9 cellular contexts compared by ENCODE assay signal in genomic region chr5:132663771-132664695, GRCh38. TPM values are rescaled to one million over a fixed set of nuclear protein-coding genes. Genes with fewer than 3 reads are reported as not detected.
DNase-seq lines count a peak whose midpoint lies in the region; ATAC-seq, FAIRE-seq and TF ChIP-seq lines count a peak whose summit lies in the region.
"Had no signal": no experiment of that assay in that cellular context is flagged by ENCODE, and none has a peak within 500 bp of the region (broad histone marks: within the 10 kb centered on the region; RNA-seq: fewer than 3 reads in every experiment).

No MANE protein-coding gene starts in this region.

- no peak overlapping the region for H3K4me3 ChIP-seq in SK-N-SH (ENCODE audit: low read depth in 2 of 2, low read length in 1 of 2)

- peaks cover 24% of the 10 kb centered on the region for H3K4me1 Mint-ChIP-seq in activated CD4-positive, alpha-beta T cell treated with anti-CD3 and anti-CD28 coated beads, Interleukin-2, amount 10 ng/mL, durations not matched to agents 7 days and 5 days
- peaks cover 11% of the 10 kb centered on the region for H3K4me1 Mint-ChIP-seq in T-helper 17 cell
- H3K4me1 Mint-ChIP-seq in stimulated activated effector memory CD8-positive, alpha-beta T cell treated with anti-CD3 and anti-CD28 coated beads, Interleukin-12 subunit alpha, Interleukin-12 subunit beta, amount 100 ng/mL, for 72 hours: peaks cover 76% of the 10 kb centered on the region

- H3K9ac ChIP-seq in SK-N-SH: no peak overlapping the region

- H2AFZ ChIP-seq in SK-N-SH (ENCODE audit: low read depth): no peak overlapping the region

- H3K27ac ChIP-seq in SK-N-SH (ENCODE audit: low read depth in 2 of 2, low read length in 1 of 2): no peak overlapping the region

- no peaks in the 10 kb centered on the region for H3K27me3 ChIP-seq in SK-N-SH (ENCODE audit: insufficient read depth)

- no peaks in the 10 kb centered on the region; a peak in 1 of 4 replicates for H3K4me1 ChIP-seq in SK-N-SH (ENCODE audit: control insufficient read depth in 1 of 2, insufficient read depth in 2 of 2, low read depth in 1 of 2, low read length in 1 of 2)

- no peaks in the 10 kb centered on the region for H3K9me2 ChIP-seq in SK-N-SH

- POLR2A ChIA-PET in activated CD4-positive, alpha-beta T cell treated with anti-CD3 and anti-CD28 coated beads, Interleukin-2, amount 10 ng/mL, durations not matched to agents 7 days and 5 days (lab: Charles Lee): interaction anchor here (0.5 to 0.6 kb wide), 2 partner anchors 161 to 294 kb away, joined by 3 to 4 read pairs; partner anchors contain the start of gene SLC22A5
- POLR2A ChIA-PET in SK-N-SH (lab: Yijun Ruan, JAX): no interaction called here

- H3K36me3 Mint-ChIP-seq in activated CD4-positive, alpha-beta T cell treated with anti-CD3 and anti-CD28 coated beads, Interleukin-2, amount 10 ng/mL, durations not matched to agents 7 days and 5 days (ENCODE audit: low read depth): no peaks in the 10 kb centered on the region
- peaks cover 2% of the 10 kb centered on the region for H3K36me3 Mint-ChIP-seq in T-helper 17 cell (ENCODE audit: low read depth)
- H3K36me3 Mint-ChIP-seq in stimulated activated effector memory CD8-positive, alpha-beta T cell treated with anti-CD3 and anti-CD28 coated beads, Interleukin-12 subunit alpha, Interleukin-12 subunit beta, amount 100 ng/mL, for 72 hours: peaks cover 25% of the 10 kb centered on the region

- no peaks in the 10 kb centered on the region for H4K20me1 ChIP-seq in SK-N-SH (ENCODE audit: insufficient read depth)

- 86% methylated on average over 12 of the region's 13 CpGs for WGBS in SK-N-SH (ENCODE audit: low lambda C conversion rate)

- CTCF ChIA-PET in activated CD4-positive, alpha-beta T cell treated with anti-CD3 and anti-CD28 coated beads, Interleukin-2, amount 10 ng/mL, durations not matched to agents 7 days and 5 days (lab: Charles Lee): interaction anchor here (0.8 to 3.0 kb wide), 6 partner anchors 9 to 25 kb away, joined by 3 to 8 read pairs (median 3); partner anchors contain the start of gene IL4
- CTCF ChIA-PET in SK-N-SH (lab: Yijun Ruan, JAX): no interaction called here

- ATAC-seq in HG02852 (IDR thresholded peaks at IDR 0.05; ENCODE audit: unreplicated experiment): peak; percentile 39
- ATAC-seq in T-helper 17 cell: no peak
- ATAC-seq in stimulated activated effector memory CD8-positive, alpha-beta T cell treated with anti-CD3 and anti-CD28 coated beads, Interleukin-12 subunit alpha, Interleukin-12 subunit beta, amount 100 ng/mL, for 72 hours: peak; percentile 70
- ATAC-seq in Right ventricle myocardium inferior: no peak

- no peak for TF ChIP-seq CTCF in SK-N-SH (IDR thresholded peaks at IDR 0.05)

- H3K9me3 Mint-ChIP-seq in activated CD4-positive, alpha-beta T cell treated with anti-CD3 and anti-CD28 coated beads, Interleukin-2, amount 10 ng/mL, durations not matched to agents 7 days and 5 days: no peaks in the 10 kb centered on the region
- no peaks in the 10 kb centered on the region for H3K9me3 Mint-ChIP-seq in stimulated activated effector memory CD8-positive, alpha-beta T cell treated with anti-CD3 and anti-CD28 coated beads, Interleukin-12 subunit alpha, Interleukin-12 subunit beta, amount 100 ng/mL, for 72 hours

- H3K36me3 ChIP-seq in SK-N-SH (replicated peaks in 1 of 2; ENCODE audit: control insufficient read depth in 1 of 2, insufficient read depth in 2 of 2, low read length in 1 of 2): no peaks in the 10 kb centered on the region

- H3K4me2 ChIP-seq in SK-N-SH: no peak overlapping the region

- no peaks in the 10 kb centered on the region for H3K79me2 ChIP-seq in SK-N-SH (ENCODE audit: insufficient read depth)

- intact Hi-C loops in Right ventricle myocardium inferior (cut with DNase I): no loop called here

- no peaks in the 10 kb centered on the region for H3F3A ChIP-seq in SK-N-SH (replicated peaks; ENCODE audit: insufficient read depth)

- H3K27ac Mint-ChIP-seq in activated CD4-positive, alpha-beta T cell treated with anti-CD3 and anti-CD28 coated beads, Interleukin-2, amount 10 ng/mL, durations not matched to agents 7 days and 5 days: peak overlapping the region; percentile 60
- H3K27ac Mint-ChIP-seq in T-helper 17 cell: peak overlapping the region; percentile 87
- peak overlapping the region; percentile 92 for H3K27ac Mint-ChIP-seq in stimulated activated effector memory CD8-positive, alpha-beta T cell treated with anti-CD3 and anti-CD28 coated beads, Interleukin-12 subunit alpha, Interleukin-12 subunit beta, amount 100 ng/mL, for 72 hours

- no peak overlapping the region for H3K4me3 Mint-ChIP-seq in activated CD4-positive, alpha-beta T cell treated with anti-CD3 and anti-CD28 coated beads, Interleukin-2, amount 10 ng/mL, durations not matched to agents 7 days and 5 days
- peak overlapping the region; percentile 25 for H3K4me3 Mint-ChIP-seq in T-helper 17 cell
- H3K4me3 Mint-ChIP-seq in stimulated activated effector memory CD8-positive, alpha-beta T cell treated with anti-CD3 and anti-CD28 coated beads, Interleukin-12 subunit alpha, Interleukin-12 subunit beta, amount 100 ng/mL, for 72 hours: peak overlapping the region; percentile 57

- DNase-seq in activated CD4-positive, alpha-beta T cell treated with anti-CD3 and anti-CD28 coated beads, Interleukin-2, amount 10 ng/mL, durations not matched to agents 7 days and 5 days: no peak
- no peak for DNase-seq in activated CD4-positive, alpha-beta T cell treated with anti-CD3 and anti-CD28 coated beads for 1 hour
- DNase-seq in T-helper 17 cell (no peak), Right ventricle myocardium inferior (ENCODE audit: missing footprints) (no peak), urothelium cell line (ENCODE audit: low spot score) (no peak), SK-N-SH (no peak)
- peak in 1 of 2 donors; percentile 77 for DNase-seq in stimulated activated effector memory CD8-positive, alpha-beta T cell treated with anti-CD3 and anti-CD28 coated beads, Interleukin-12 subunit alpha, Interleukin-12 subunit beta, amount 100 ng/mL, for 72 hours (ENCODE audit: low spot score in 2 of 2)

- FAIRE-seq in urothelium cell line (lab: Jason Lieb, UNC): no peak

- H3K9me3 ChIP-seq in T-helper 17 cell (ENCODE audit: control insufficient read depth, low read length, poor library complexity, severe bottlenecking) (no peaks in the 10 kb centered on the region), SK-N-SH (no peaks in the 10 kb centered on the region)

- no peak for TF ChIP-seq RAD21 in SK-N-SH (IDR thresholded peaks at IDR 0.05; ENCODE audit: low read length)

- H3K27me3 Mint-ChIP-seq in activated CD4-positive, alpha-beta T cell treated with anti-CD3 and anti-CD28 coated beads, Interleukin-2, amount 10 ng/mL, durations not matched to agents 7 days and 5 days: no peaks in the 10 kb centered on the region
- peaks cover 10% of the 10 kb centered on the region for H3K27me3 Mint-ChIP-seq in T-helper 17 cell

- no peak for TF ChIP-seq EP300 in SK-N-SH (IDR thresholded peaks at IDR 0.05; ENCODE audit: borderline replicate concordance in 1 of 2, low read depth in 1 of 2, low read length in 1 of 2)

TF ChIP-seq in SK-N-SH, 30 proteins besides CTCF, POLR2A, EP300 and RAD21:
- TF ChIP-seq POLR2AphosphoS5 (IDR thresholded peaks at IDR 0.05; ENCODE audit: low read depth, low read length): no peak
- TF ChIP-seq MXI1 (IDR thresholded peaks at IDR 0.05; ENCODE audit: low read depth, low read length): no peak
- no peak for TF ChIP-seq FOSL2 (IDR thresholded peaks at IDR 0.05; ENCODE audit: borderline replicate concordance, low read depth)
- TF ChIP-seq YY1 (IDR thresholded peaks at IDR 0.05; ENCODE audit: low read depth): no peak
- no peak for TF ChIP-seq REST (IDR thresholded peaks at IDR 0.05; ENCODE audit: low read depth, low read length)

RNA-seq across cellular contexts. Expression of gene IL13, which starts 6.1 kb away (rescaled TPM):
- 1 to 10 TPM; 2.5 to 2.8 TPM for total RNA-seq in activated CD4-positive, alpha-beta T cell treated with anti-CD3 and anti-CD28 coated beads, Interleukin-2, amount 10 ng/mL, durations not matched to agents 7 days and 5 days
- total RNA-seq in T-helper 17 cell (under 1 TPM in 1 of 2 donors, not detected in 1; 0.20 TPM), Right ventricle myocardium inferior (not detected)
- polyA plus RNA-seq in SK-N-SH (2012; rRNA removed): 0.05 and 0.08 TPM in 2 replicates
- polyA plus RNA-seq in SK-N-SH (2012; cell fraction: cytosol; rRNA removed): not detected in 2 replicates
- polyA plus RNA-seq in SK-N-SH (2012; cell fraction: nucleus; rRNA removed): 0.47 and 0.73 TPM in 2 replicates
- total RNA-seq: A673 had no signal

RNA-seq across cellular contexts. Expression of gene IL4, which starts 9.8 kb away (rescaled TPM):
- total RNA-seq in activated CD4-positive, alpha-beta T cell treated with anti-CD3 and anti-CD28 coated beads, Interleukin-2, amount 10 ng/mL, durations not matched to agents 7 days and 5 days: not detected
- total RNA-seq in T-helper 17 cell (not detected), Right ventricle myocardium inferior (not detected)
- polyA plus RNA-seq in SK-N-SH (2012; rRNA removed): not detected in 2 replicates
- not detected in 2 replicates for polyA plus RNA-seq in SK-N-SH (2012; cell fraction: cytosol; rRNA removed)
- not detected in 2 replicates for polyA plus RNA-seq in SK-N-SH (2012; cell fraction: nucleus; rRNA removed)
- total RNA-seq: A673 had no signal

Comparison
In these comparisons a context has a peak if more than half of its experiments do, and no peak if none do; other contexts are left out.
1. ATAC-seq: peak in HG02852 (single experiment) and stimulated activated effector memory CD8-positive, alpha-beta T cell treated with anti-CD3 and anti-CD28 coated beads, Interleukin-12 subunit alpha, Interleukin-12 subunit beta, amount 100 ng/mL, for 72 hours (single experiment); none in T-helper 17 cell (single experiment) and Right ventricle myocardium inferior (single experiment).
2. Peak in every context shown above with its lines, with median percentiles within 50 percentile points of each other: H3K27ac Mint-ChIP-seq.